Comparison of ENCODE assay signal across 12 cellular contexts in the genomic region with DNA sequence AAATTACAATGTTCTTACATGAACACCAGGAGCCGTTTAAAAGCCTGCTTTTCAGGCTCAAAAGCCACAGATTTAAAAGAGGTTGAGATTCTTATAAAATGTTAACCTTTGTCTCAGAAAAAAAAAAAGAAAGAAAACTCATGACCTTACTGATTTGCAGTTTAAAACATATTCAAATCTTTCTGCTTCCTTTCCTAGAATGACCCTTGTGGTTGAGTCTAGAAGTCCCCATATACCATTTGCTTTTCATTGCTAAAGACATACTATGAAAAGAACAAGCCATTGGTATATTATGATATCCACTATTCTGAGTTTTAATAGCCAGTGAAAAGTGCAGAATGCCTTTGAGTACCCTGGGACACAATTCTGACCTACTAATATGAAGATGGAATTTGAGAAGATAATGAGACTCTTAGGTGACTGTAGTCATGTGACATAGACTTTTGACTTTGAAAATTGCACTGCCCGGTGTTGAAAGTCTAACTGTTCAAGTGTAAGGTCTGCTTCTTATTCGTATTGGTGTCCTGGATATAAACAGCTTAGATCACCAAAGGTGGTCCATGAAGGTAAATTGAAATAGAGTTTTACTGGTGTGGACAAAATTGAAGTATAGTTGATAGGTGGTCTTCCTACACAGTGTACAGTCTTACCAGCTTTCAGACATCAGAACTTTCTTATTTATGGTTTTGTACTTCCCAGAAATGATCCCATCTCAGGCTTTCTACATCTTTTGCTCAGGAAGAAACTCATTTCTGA.
DNase-seq lines count a peak whose midpoint lies in the region; ATAC-seq and TF ChIP-seq lines count a peak whose summit lies in the region.
"Had no signal": no experiment of that assay in that cellular context is flagged by ENCODE, and none has a peak within 500 bp of the region (broad histone marks: within the 10 kb centered on the region; RNA-seq: fewer than 3 reads in every experiment).

No MANE protein-coding gene starts in this region.

- POLR2A ChIA-PET in naive thymus-derived CD8-positive, alpha-beta T cell (lab: Charles Lee), result interaction anchor here (1.2 to 3.7 kb wide), 2 partner anchors 17 to 28 kb away, joined by 3 to 15 read pairs; no protein-coding TSS in a partner anchor
- POLR2A ChIA-PET in A673 (lab: Charles Lee; ENCODE audit: low non-redundant PET), result no interaction called here

- peaks cover 65% of the 10 kb centered on the region for H3K36me3 Mint-ChIP-seq in T-helper 2 cell treated with Interferon-gamma antibody and Interleukin-4, amounts not matched to agents 5 μg/mL and 100 μg/mL, for 36 hours (ENCODE audit: low read depth)
- H3K36me3 Mint-ChIP-seq in naive thymus-derived CD8-positive, alpha-beta T cell, result peaks cover 0 to 63% (median 24%) of the 10 kb centered on the region in 3 donors

- H3K9me3 ChIP-seq in A673 (ENCODE audit: low read depth, low read length, poor library complexity, severe bottlenecking) (no peaks in the 10 kb centered on the region), MM.1S (replicated peaks; ENCODE audit: insufficient read depth, low read length) (no peaks in the 10 kb centered on the region)

- no peak for TF ChIP-seq CTCF in A673 (conservative IDR thresholded peaks at IDR 0.05; ENCODE audit: low read depth, low read length)
- no peak for TF ChIP-seq CTCF in MM.1S (IDR thresholded peaks at IDR 0.05; ENCODE audit: low read length)

- H3K27me3 ChIP-seq in A673 (replicated peaks; ENCODE audit: insufficient read depth, low read depth, low read length, poor library complexity), result no peaks in the 10 kb centered on the region
- H3K27me3 ChIP-seq in MM.1S (replicated peaks; ENCODE audit: insufficient read depth, low read length), result no peaks in the 10 kb centered on the region

- no peaks in the 10 kb centered on the region for H4K20me1 ChIP-seq in MM.1S (ENCODE audit: insufficient read depth, low read length)

- H3K27me3 Mint-ChIP-seq in T-helper 2 cell treated with Interferon-gamma antibody and Interleukin-4, amounts not matched to agents 5 μg/mL and 100 μg/mL, for 36 hours (ENCODE audit: low read depth), result no peaks in the 10 kb centered on the region
- H3K27me3 Mint-ChIP-seq in naive thymus-derived CD8-positive, alpha-beta T cell, result no peaks in the 10 kb centered on the region

- no peak for DNase-seq in T-helper 2 cell treated with Interferon-gamma antibody and Interleukin-4, amounts not matched to agents 5 μg/mL and 100 μg/mL, for 36 hours (ENCODE audit: low spot score)
- DNase-seq in naive thymus-derived CD8-positive, alpha-beta T cell, result no peak
- DNase-seq in A673 (ENCODE audit: low spot score) (no peak), MM.1S (no peak), HCEC 1CT (no peak)
- DNase-seq: DND-41; NCI-H2227 treated with DMSO at 0.1 percent for 48 hours; stimulated activated CD8-positive, alpha-beta memory T cell treated with anti-CD3 and anti-CD28 coated beads, Interleukin-4, amount 100 ng/mL, for 48 hours had no signal

- no peak overlapping the region for H3K4me2 ChIP-seq in MM.1S (ENCODE audit: low read depth, low read length)

- H3K4me3 ChIP-seq in A673 (ENCODE audit: low read depth, low read length, poor library complexity, severe bottlenecking) (no peak overlapping the region), MM.1S (ENCODE audit: low read length) (no peak overlapping the region)

- peaks cover 12% of the 10 kb centered on the region for H3F3A ChIP-seq in MM.1S (ENCODE audit: insufficient read depth, low read length)

- H3K9me3 Mint-ChIP-seq in T-helper 2 cell treated with Interferon-gamma antibody and Interleukin-4, amounts not matched to agents 5 μg/mL and 100 μg/mL, for 36 hours, result no peaks in the 10 kb centered on the region
- peaks cover 0 to 2% (median 0%) of the 10 kb centered on the region in 9 donors for H3K9me3 Mint-ChIP-seq in naive thymus-derived CD8-positive, alpha-beta T cell

- H3K27ac Mint-ChIP-seq in T-helper 2 cell treated with Interferon-gamma antibody and Interleukin-4, amounts not matched to agents 5 μg/mL and 100 μg/mL, for 36 hours, result peak overlapping the region; percentile 88
- H3K27ac Mint-ChIP-seq in naive thymus-derived CD8-positive, alpha-beta T cell, result peak overlapping the region; percentile 92 to 99 (median 97)

- no peaks in the 10 kb centered on the region for H3K4me1 ChIP-seq in A673 (ENCODE audit: insufficient read depth, low read length, poor library complexity, severe bottlenecking)
- peaks cover 21% of the 10 kb centered on the region for H3K4me1 ChIP-seq in MM.1S (ENCODE audit: low read length)

- H3K4me3 Mint-ChIP-seq in T-helper 2 cell treated with Interferon-gamma antibody and Interleukin-4, amounts not matched to agents 5 μg/mL and 100 μg/mL, for 36 hours, result peak overlapping the region; percentile 78
- peak overlapping the region in 9 of 10 donors; percentile 7 to 78 (median 72) for H3K4me3 Mint-ChIP-seq in naive thymus-derived CD8-positive, alpha-beta T cell

- no peak overlapping the region for H3K27ac ChIP-seq in A673 (ENCODE audit: low read depth, low read length, poor library complexity, severe bottlenecking)
- no peak overlapping the region for H3K27ac ChIP-seq in MM.1S (ENCODE audit: low read length)

- H3K36me3 ChIP-seq in A673 (ENCODE audit: insufficient read depth, low read length, poor library complexity, severe bottlenecking), result no peaks in the 10 kb centered on the region
- no peaks in the 10 kb centered on the region for H3K36me3 ChIP-seq in MM.1S (replicated peaks; ENCODE audit: insufficient read depth, low read length)

- H3K9ac ChIP-seq in MM.1S (ENCODE audit: low read length), result no peak overlapping the region

- no TSS peak for BruUV-seq in A673 (replicated peaks; lab: Mats Ljungman, UMichigan)

- ATAC-seq in GM18873 (IDR thresholded peaks at IDR 0.05; ENCODE audit: low FRiP score, unreplicated experiment), result peak; percentile 28
- peak; percentile 26 for ATAC-seq in HG02610 (IDR thresholded peaks at IDR 0.05; ENCODE audit: unreplicated experiment)
- ATAC-seq in naive thymus-derived CD8-positive, alpha-beta T cell, result no peak
- no peak for ATAC-seq in HG03175 (IDR thresholded peaks at IDR 0.05; ENCODE audit: unreplicated experiment)
- ATAC-seq: left lobe of liver had no signal

- H2AFZ ChIP-seq in MM.1S (ENCODE audit: low read length), result no peak overlapping the region

- peaks cover 80% of the 10 kb centered on the region for H3K4me1 Mint-ChIP-seq in T-helper 2 cell treated with Interferon-gamma antibody and Interleukin-4, amounts not matched to agents 5 μg/mL and 100 μg/mL, for 36 hours (ENCODE audit: low read depth)
- H3K4me1 Mint-ChIP-seq in naive thymus-derived CD8-positive, alpha-beta T cell, result peaks cover 42 to 91% (median 80%) of the 10 kb centered on the region in 4 donors

- peaks cover 10% of the 10 kb centered on the region for H3K79me2 ChIP-seq in MM.1S (ENCODE audit: low read length)

- CTCF ChIA-PET in A673 (lab: Charles Lee), result no interaction called here

- intact Hi-C loops in A673 (cut with micrococcal nuclease; ENCODE audit: unreplicated experiment), result no loop called here

- H3K9me2 ChIP-seq in MM.1S (replicated peaks; ENCODE audit: insufficient read depth, low read length), result no peaks in the 10 kb centered on the region

Comparison
In these comparisons a context has a peak if more than half of its experiments do, and no peak if none do; other contexts are left out.
1. ATAC-seq: peak in GM18873 (single experiment) and HG02610 (single experiment); none in naive thymus-derived CD8-positive, alpha-beta T cell (0 of 2) and HG03175 (single experiment).